ENCODE assay signal across 28 cellular contexts in the genomic region with DNA sequence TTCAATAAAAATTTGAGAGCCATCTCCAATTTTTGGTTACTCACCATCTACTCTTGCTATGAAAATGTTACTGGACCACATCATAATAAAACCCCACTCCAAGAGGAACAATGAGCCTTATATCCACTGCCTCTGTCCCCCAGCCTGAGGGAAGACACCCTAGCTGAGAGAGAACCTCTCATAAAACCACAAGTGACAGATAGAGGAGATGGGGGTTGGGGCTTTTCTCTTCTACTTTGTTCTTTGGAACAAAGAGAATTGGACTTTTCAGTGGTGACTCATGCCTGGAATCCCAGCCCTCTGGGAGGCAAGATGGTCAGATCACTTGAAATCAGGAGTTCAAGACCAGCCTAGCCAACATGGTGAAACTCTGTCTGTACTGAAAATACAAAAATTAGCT. TPM values are rescaled to one million over a fixed set of nuclear protein-coding genes. Genes with fewer than 3 reads are reported as not detected.
"Had no signal": no experiment of that assay in that cellular context is flagged by ENCODE, and none has a peak within 500 bp of the region (broad histone marks: within the 10 kb centered on the region; RNA-seq: fewer than 3 reads in every experiment).

No MANE protein-coding gene starts in this region.

- H3K9me3 ChIP-seq: colonic mucosa, gastroesophageal sphincter, sigmoid colon, thoracic aorta, upper lobe of right lung had no signal

- H3K36me3 ChIP-seq: ascending aorta, colonic mucosa, esophagus muscularis mucosa, gastroesophageal sphincter, heart left ventricle, sigmoid colon, spleen, thoracic aorta, upper lobe of right lung had no signal

- H3K4me1 Mint-ChIP-seq: activated CD4-positive, alpha-beta memory T cell treated with anti-CD3 and anti-CD28 coated beads, Interleukin-2, amount 10 ng/mL, durations not matched to agents 7 days and 5 days; naive thymus-derived CD4-positive, alpha-beta T cell; T-helper 17 cell had no signal

- ATAC-seq: activated naive CD4-positive, alpha-beta T cell treated with anti-CD3 and anti-CD28 coated beads, Interleukin-2, amount 50 U/mL, for 72 hours; gastroesophageal sphincter; heart left ventricle; left lobe of liver; naive thymus-derived CD4-positive, alpha-beta T cell; T-helper 17 cell; upper lobe of right lung had no signal

- H3K4me3 ChIP-seq: ascending aorta, colonic mucosa, dorsolateral prefrontal cortex, esophagus muscularis mucosa, gastroesophageal sphincter, heart left ventricle, lung, sigmoid colon, spleen, thoracic aorta, upper lobe of right lung had no signal

- FAIRE-seq: bronchial epithelial cell, kidney had no signal

- DNase-seq: activated CD4-positive, alpha-beta memory T cell treated with anti-CD3 and anti-CD28 coated beads, Interleukin-2, amount 10 ng/mL, durations not matched to agents 7 days and 5 days; activated CD4-positive, alpha-beta T cell treated with anti-CD3 and anti-CD28 coated beads for 48 hours; activated CD4-positive, CD25-positive, alpha-beta regulatory T cell; activated gamma-delta T cell; colonic mucosa; dorsolateral prefrontal cortex; heart left ventricle; kidney; naive thymus-derived CD4-positive, alpha-beta T cell; retina; sigmoid colon; spleen; stimulated activated CD4-positive, alpha-beta T cell treated with anti-CD3 and anti-CD28 coated beads, Interleukin-4, amount 100 ng/mL, for 1 hour; stimulated activated naive CD4-positive, alpha-beta T cell; SW 1271; T-helper 17 cell; upper lobe of right lung had no signal

- H3K27me3 ChIP-seq: ascending aorta, colonic mucosa, dorsolateral prefrontal cortex, esophagus muscularis mucosa, gastroesophageal sphincter, heart left ventricle, sigmoid colon, spleen, upper lobe of right lung had no signal

- H3K27me3 Mint-ChIP-seq: activated CD4-positive, alpha-beta memory T cell treated with anti-CD3 and anti-CD28 coated beads, Interleukin-2, amount 10 ng/mL, durations not matched to agents 7 days and 5 days; naive thymus-derived CD4-positive, alpha-beta T cell; progenitor cell of endocrine pancreas; T-helper 17 cell had no signal

- H3K4me1 ChIP-seq: ascending aorta, colonic mucosa, gastroesophageal sphincter, heart left ventricle, sigmoid colon, spleen, upper lobe of right lung had no signal

- H3K27ac Mint-ChIP-seq: activated CD4-positive, alpha-beta memory T cell treated with anti-CD3 and anti-CD28 coated beads, Interleukin-2, amount 10 ng/mL, durations not matched to agents 7 days and 5 days; activated naive CD4-positive, alpha-beta T cell treated with anti-CD3 and anti-CD28 coated beads, Interleukin-2, amount 50 U/mL, for 72 hours; naive thymus-derived CD4-positive, alpha-beta T cell; progenitor cell of endocrine pancreas; T-helper 17 cell had no signal

- H3K27ac ChIP-seq: ascending aorta, colonic mucosa, dorsolateral prefrontal cortex, esophagus muscularis mucosa, gastroesophageal sphincter, heart left ventricle, sigmoid colon, spleen, thoracic aorta, upper lobe of right lung had no signal

- H3K4me3 Mint-ChIP-seq: activated CD4-positive, alpha-beta memory T cell treated with anti-CD3 and anti-CD28 coated beads, Interleukin-2, amount 10 ng/mL, durations not matched to agents 7 days and 5 days; naive thymus-derived CD4-positive, alpha-beta T cell; T-helper 17 cell had no signal

RNA-seq across cellular contexts. Expression of a gene that starts 27.6 kb away (rescaled TPM):
- total RNA-seq: activated CD4-positive, alpha-beta memory T cell treated with anti-CD3 and anti-CD28 coated beads, Interleukin-2, amount 10 ng/mL, durations not matched to agents 7 days and 5 days; activated naive CD4-positive, alpha-beta T cell treated with anti-CD3 and anti-CD28 coated beads, Interleukin-2, amount 50 U/mL, for 72 hours; ascending aorta; bronchial epithelial cell; colonic mucosa; esophagus muscularis mucosa; gastroesophageal sphincter; heart left ventricle; kidney; left lobe of liver; lung; mesenteric fat pad; naive thymus-derived CD4-positive, alpha-beta T cell; osteocyte; progenitor cell of endocrine pancreas; sigmoid colon; spleen; T-helper 17 cell; thoracic aorta; upper lobe of right lung had no signal
